1 cellular context compared by ENCODE assay signal in the genomic region with DNA sequence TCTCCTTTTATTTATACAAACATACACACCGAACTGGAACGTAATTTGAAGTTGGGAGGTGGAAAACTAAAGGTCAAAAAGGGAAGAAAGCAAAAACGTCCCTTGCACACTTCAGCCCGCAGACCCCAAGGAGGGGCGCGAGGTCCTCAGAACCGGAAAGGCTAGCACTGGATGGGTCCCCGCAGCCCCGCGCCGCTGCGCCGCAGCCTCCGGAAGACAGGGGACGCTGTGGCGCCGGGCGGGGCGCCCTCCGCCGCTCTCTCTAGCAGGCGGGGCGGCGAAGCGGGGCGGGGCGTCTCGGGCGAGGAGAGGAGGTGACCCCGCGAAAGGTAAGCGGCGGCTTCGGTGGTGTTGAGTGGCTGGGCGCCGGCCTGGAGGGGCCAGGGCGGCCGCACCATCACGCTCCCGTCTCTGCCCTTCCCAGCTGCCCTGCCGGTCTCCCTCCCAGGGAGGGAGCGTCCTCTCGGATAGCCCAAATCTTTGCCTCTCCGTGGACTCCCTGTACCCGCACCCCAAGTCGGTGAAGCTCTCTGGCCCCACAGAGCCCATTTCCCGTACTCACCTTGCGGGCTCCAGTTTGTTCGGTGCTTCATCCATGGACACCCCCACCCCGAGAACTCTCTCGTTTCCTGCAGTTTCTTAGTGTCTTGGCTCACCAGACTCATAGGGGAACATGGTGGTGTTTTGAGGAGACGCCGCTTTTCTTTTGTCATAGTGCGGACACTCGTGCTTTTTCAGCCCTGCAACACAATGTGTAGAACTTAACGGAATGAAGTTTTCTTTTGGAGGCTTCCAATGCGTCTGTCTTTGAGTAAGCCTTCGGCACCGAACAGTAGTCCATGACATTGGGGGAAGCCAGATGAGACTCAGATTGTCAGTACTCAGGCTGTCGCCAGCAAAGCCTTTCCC.
A peak's percentile ranks its signal among the peaks of the same experiment; 100 is the strongest.
TF ChIP-seq lines count a peak whose summit lies in the region.

A gene with protein sequence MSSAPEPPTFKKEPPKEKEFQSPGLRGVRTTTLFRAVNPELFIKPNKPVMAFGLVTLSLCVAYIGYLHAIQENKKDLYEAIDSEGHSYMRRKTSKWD (plus strand): TSS at position 285 of the 909 bp plus-strand sequence. CDS start 14,444 bp downstream, outside the sequence.

TF ChIP-seq in HepG2, 621 proteins besides CTCF, POLR2A, EP300 and RAD21 (continued from another document):
- TF ChIP-seq, protein P1, sequence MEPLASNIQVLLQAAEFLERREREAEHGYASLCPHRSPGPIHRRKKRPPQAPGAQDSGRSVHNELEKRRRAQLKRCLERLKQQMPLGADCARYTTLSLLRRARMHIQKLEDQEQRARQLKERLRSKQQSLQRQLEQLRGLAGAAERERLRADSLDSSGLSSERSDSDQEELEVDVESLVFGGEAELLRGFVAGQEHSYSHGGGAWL (CRISPR knock-in tag; IDR thresholded peaks at IDR 0.05), result no peak
- TF ChIP-seq MTA1 (CRISPR knock-in tag; IDR thresholded peaks at IDR 0.05; ENCODE audit: borderline replicate concordance) (peak; percentile 48; the same call in 1 of the 2 replicates), CEBPG (CRISPR knock-in tag; IDR thresholded peaks at IDR 0.05) (peak; percentile 4; the same call in 1 of the 2 replicates), ZFP1 (CRISPR knock-in tag; IDR thresholded peaks at IDR 0.05) (0 out of 2 replicates have a peak, but pooled peaks have one; percentile 27), ZNF343 (CRISPR knock-in tag; IDR thresholded peaks at IDR 0.05) (no peak), ZNF660 (CRISPR knock-in tag; IDR thresholded peaks at IDR 0.05; ENCODE audit: borderline replicate concordance, low read depth) (no peak), TARDBP (CRISPR knock-in tag; IDR thresholded peaks at IDR 0.05) (peak; percentile 60; the same call in 1 of the 2 replicates), ZNF816 (CRISPR knock-in tag; IDR thresholded peaks at IDR 0.05; ENCODE audit: borderline replicate concordance) (no peak), ZNF775 (CRISPR knock-in tag; IDR thresholded peaks at IDR 0.05; ENCODE audit: borderline replicate concordance) (no peak), ZNF235 (CRISPR knock-in tag; IDR thresholded peaks at IDR 0.05; ENCODE audit: borderline replicate concordance) (peak; percentile 80; the same call in 1 of the 2 replicates), HCFC1 (IDR thresholded peaks at IDR 0.05; ENCODE audit: low read depth, low read length) (no peak; the same call in 1 of the 2 replicates), ZNF549 (CRISPR knock-in tag; IDR thresholded peaks at IDR 0.05) (peak; percentile 38; the same call in 1 of the 2 replicates), KAT7 (CRISPR knock-in tag; IDR thresholded peaks at IDR 0.05; ENCODE audit: borderline replicate concordance) (peak; percentile 82; the same call in 1 of the 2 replicates), GMEB1 (CRISPR knock-in tag; IDR thresholded peaks at IDR 0.05; ENCODE audit: borderline replicate concordance) (peak; percentile 77), ZNF44 (CRISPR knock-in tag; IDR thresholded peaks at IDR 0.05) (0 out of 2 replicates have a peak, but pooled peaks have one; percentile 63), ZNF317 (CRISPR knock-in tag; IDR thresholded peaks at IDR 0.05) (0 out of 2 replicates have a peak, but pooled peaks have one; percentile 37), ZFP82 (CRISPR knock-in tag; IDR thresholded peaks at IDR 0.05; ENCODE audit: borderline replicate concordance) (no peak), ZFY (CRISPR knock-in tag; IDR thresholded peaks at IDR 0.05) (peak; percentile 83), ZSCAN12 (CRISPR knock-in tag; IDR thresholded peaks at IDR 0.05) (no peak; the same call in 1 of the 2 replicates), SP2 (CRISPR knock-in tag; IDR thresholded peaks at IDR 0.05) (no peak), MEF2D (CRISPR knock-in tag; IDR thresholded peaks at IDR 0.05) (no peak), ZNF629 (CRISPR knock-in tag; conservative IDR thresholded peaks at IDR 0.05) (peak; percentile 56; the same call in 1 of the 2 replicates), MAZ (IDR thresholded peaks at IDR 0.05; ENCODE audit: borderline replicate concordance, low read depth, low read length) (peak; percentile 98), MAZ (CRISPR knock-in tag; IDR thresholded peaks at IDR 0.05; ENCODE audit: low read depth) (peak; percentile 99), SALL2 (CRISPR knock-in tag; IDR thresholded peaks at IDR 0.05) (peak; percentile 98)
- TF ChIP-seq, protein P2, sequence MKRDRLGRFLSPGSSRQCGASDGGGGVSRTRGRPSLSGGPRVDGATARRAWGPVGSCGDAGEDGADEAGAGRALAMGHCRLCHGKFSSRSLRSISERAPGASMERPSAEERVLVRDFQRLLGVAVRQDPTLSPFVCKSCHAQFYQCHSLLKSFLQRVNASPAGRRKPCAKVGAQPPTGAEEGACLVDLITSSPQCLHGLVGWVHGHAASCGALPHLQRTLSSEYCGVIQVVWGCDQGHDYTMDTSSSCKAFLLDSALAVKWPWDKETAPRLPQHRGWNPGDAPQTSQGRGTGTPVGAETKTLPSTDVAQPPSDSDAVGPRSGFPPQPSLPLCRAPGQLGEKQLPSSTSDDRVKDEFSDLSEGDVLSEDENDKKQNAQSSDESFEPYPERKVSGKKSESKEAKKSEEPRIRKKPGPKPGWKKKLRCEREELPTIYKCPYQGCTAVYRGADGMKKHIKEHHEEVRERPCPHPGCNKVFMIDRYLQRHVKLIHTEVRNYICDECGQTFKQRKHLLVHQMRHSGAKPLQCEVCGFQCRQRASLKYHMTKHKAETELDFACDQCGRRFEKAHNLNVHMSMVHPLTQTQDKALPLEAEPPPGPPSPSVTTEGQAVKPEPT (CRISPR knock-in tag; IDR thresholded peaks at IDR 0.05; ENCODE audit: low read depth), result no peak
- TF ChIP-seq, protein P3, sequence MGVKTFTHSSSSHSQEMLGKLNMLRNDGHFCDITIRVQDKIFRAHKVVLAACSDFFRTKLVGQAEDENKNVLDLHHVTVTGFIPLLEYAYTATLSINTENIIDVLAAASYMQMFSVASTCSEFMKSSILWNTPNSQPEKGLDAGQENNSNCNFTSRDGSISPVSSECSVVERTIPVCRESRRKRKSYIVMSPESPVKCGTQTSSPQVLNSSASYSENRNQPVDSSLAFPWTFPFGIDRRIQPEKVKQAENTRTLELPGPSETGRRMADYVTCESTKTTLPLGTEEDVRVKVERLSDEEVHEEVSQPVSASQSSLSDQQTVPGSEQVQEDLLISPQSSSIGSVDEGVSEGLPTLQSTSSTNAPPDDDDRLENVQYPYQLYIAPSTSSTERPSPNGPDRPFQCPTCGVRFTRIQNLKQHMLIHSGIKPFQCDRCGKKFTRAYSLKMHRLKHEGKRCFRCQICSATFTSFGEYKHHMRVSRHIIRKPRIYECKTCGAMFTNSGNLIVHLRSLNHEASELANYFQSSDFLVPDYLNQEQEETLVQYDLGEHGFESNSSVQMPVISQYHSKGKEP (CRISPR knock-in tag; IDR thresholded peaks at IDR 0.05), result no peak
- TF ChIP-seq, protein P4, sequence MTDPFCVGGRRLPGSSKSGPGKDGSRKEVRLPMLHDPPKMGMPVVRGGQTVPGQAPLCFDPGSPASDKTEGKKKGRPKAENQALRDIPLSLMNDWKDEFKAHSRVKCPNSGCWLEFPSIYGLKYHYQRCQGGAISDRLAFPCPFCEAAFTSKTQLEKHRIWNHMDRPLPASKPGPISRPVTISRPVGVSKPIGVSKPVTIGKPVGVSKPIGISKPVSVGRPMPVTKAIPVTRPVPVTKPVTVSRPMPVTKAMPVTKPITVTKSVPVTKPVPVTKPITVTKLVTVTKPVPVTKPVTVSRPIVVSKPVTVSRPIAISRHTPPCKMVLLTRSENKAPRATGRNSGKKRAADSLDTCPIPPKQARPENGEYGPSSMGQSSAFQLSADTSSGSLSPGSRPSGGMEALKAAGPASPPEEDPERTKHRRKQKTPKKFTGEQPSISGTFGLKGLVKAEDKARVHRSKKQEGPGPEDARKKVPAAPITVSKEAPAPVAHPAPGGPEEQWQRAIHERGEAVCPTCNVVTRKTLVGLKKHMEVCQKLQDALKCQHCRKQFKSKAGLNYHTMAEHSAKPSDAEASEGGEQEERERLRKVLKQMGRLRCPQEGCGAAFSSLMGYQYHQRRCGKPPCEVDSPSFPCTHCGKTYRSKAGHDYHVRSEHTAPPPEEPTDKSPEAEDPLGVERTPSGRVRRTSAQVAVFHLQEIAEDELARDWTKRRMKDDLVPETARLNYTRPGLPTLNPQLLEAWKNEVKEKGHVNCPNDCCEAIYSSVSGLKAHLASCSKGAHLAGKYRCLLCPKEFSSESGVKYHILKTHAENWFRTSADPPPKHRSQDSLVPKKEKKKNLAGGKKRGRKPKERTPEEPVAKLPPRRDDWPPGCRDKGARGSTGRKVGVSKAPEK (CRISPR knock-in tag; IDR thresholded peaks at IDR 0.05; ENCODE audit: borderline replicate concordance), result no peak
- TF ChIP-seq, protein P5, sequence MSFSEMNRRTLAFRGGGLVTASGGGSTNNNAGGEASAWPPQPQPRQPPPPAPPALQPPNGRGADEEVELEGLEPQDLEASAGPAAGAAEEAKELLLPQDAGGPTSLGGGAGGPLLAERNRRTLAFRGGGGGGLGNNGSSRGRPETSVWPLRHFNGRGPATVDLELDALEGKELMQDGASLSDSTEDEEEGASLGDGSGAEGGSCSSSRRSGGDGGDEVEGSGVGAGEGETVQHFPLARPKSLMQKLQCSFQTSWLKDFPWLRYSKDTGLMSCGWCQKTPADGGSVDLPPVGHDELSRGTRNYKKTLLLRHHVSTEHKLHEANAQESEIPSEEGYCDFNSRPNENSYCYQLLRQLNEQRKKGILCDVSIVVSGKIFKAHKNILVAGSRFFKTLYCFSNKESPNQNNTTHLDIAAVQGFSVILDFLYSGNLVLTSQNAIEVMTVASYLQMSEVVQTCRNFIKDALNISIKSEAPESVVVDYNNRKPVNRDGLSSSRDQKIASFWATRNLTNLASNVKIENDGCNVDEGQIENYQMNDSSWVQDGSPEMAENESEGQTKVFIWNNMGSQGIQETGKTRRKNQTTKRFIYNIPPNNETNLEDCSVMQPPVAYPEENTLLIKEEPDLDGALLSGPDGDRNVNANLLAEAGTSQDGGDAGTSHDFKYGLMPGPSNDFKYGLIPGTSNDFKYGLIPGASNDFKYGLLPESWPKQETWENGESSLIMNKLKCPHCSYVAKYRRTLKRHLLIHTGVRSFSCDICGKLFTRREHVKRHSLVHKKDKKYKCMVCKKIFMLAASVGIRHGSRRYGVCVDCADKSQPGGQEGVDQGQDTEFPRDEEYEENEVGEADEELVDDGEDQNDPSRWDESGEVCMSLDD (CRISPR knock-in tag; IDR thresholded peaks at IDR 0.05; ENCODE audit: borderline replicate concordance), result peak; percentile 89
- TF ChIP-seq, protein P6, sequence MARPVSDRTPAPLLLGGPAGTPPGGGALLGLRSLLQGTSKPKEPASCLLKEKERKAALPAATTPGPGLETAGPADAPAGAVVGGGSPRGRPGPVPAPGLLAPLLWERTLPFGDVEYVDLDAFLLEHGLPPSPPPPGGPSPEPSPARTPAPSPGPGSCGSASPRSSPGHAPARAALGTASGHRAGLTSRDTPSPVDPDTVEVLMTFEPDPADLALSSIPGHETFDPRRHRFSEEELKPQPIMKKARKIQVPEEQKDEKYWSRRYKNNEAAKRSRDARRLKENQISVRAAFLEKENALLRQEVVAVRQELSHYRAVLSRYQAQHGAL (CRISPR knock-in tag; IDR thresholded peaks at IDR 0.05; ENCODE audit: not compliant biosample characterization), result no peak
